Comparison of ENCODE assay signal across 10 cellular contexts in the genomic region with DNA sequence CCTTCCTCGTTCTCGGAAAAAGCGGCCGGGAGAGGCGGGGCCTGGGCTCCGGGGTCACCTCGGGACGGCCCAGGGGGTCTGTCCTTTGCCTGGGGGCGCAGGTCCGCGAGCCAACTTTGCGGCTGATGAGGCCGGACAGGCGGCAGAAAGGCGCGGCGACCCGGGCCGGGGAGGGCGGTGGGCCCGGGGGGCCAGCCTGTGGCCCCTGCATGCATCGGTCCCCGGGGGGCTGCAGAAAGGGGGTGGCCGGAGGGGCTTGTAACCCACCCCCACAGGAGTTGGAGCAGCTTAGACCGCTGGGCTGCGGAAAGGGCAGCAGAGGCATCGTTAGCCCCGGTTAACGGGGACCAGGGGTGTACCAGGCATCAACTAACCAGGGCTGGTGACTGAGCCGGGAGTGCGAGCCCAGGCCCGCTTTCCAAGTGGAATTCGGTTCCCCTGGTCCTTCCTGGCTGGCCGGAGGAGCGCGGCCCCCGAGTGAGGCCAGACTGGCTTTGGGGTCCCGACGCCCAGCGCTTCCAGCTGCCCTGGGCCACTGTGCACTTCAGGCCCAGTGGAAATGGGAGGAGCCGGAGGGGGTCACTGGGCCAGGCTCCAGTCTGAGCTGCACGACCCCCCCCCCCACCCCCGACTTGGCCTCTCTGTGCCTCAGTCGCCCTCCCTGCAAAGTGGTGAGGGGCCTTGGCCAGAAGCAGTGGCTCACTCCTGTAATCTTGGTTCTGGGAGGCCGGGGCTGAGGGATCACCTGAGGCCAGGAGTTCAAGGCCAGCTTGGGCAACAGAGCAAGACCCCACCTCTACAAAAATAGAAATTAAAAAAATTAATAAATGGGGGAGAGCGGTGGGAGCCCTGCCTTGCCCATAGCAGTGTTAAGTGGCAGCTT. TPM values are rescaled to one million over a fixed set of nuclear protein-coding genes. Genes with fewer than 3 reads are reported as not detected.
DNase-seq lines count a peak whose midpoint lies in the region; ATAC-seq, FAIRE-seq and TF ChIP-seq lines count a peak whose summit lies in the region.
"Had no signal": no experiment of that assay in that cellular context is flagged by ENCODE, and none has a peak within 500 bp of the region (broad histone marks: within the 10 kb centered on the region; RNA-seq: fewer than 3 reads in every experiment).

No MANE protein-coding gene starts in this region.

- DNase-seq in NCI-H1417 (lab: John Stamatoyannopoulos, UW) (peak in 2 of 3 experiments; percentile 43 to 46), NCI-H1417 treated with DMSO at 0.1 percent for 48 hours (lab: John Stamatoyannopoulos, UW) (no peak), bronchial epithelial cell (ENCODE audit: low read depth) (no peak), left colon (peak in 1 of 2 donors; percentile 36), tibial nerve (ENCODE audit: low spot score in 2 of 2) (no peak), SK-N-DZ (ENCODE audit: low spot score) (no peak), T-helper 9 cell (no peak), germinal center (ENCODE audit: low spot score) (no peak)
- DNase-seq: activated CD4-positive, alpha-beta T cell treated with anti-CD3 and anti-CD28 coated beads, Interleukin-2, amount 50 U/mL, for 1 hour had no signal

- peaks cover 0 to 22% (median 7%) of the 10 kb centered on the region in 4 donors for H3K4me1 ChIP-seq in tibial nerve

- TF ChIP-seq CTCF in bronchial epithelial cell (IDR thresholded peaks at IDR 0.05; ENCODE audit: insufficient read depth, low read length, severe bottlenecking) (no peak), tibial nerve (IDR thresholded peaks at IDR 0.05) (no peak)

- FAIRE-seq in bronchial epithelial cell (lab: Jason Lieb, UNC): no peak
- FAIRE-seq: endometrium had no signal

- TF ChIP-seq POLR2A in tibial nerve (IDR thresholded peaks at IDR 0.05): no peak

- no peak overlapping the region for H3K27ac ChIP-seq in tibial nerve

- intact Hi-C loops in left colon (cut with DNase I, micrococcal nuclease): no loop called here

- no peaks in the 10 kb centered on the region for H3K36me3 ChIP-seq in bronchial epithelial cell (ENCODE audit: control insufficient read depth, insufficient read depth, low read length)
- no peaks in the 10 kb centered on the region for H3K36me3 ChIP-seq in tibial nerve

- no peak for TF ChIP-seq EP300 in tibial nerve (IDR thresholded peaks at IDR 0.05)

- 19 to 42% methylated on average over 7 to 28 of the region's 46 CpGs for WGBS in tibial nerve, 2 donors

- no peaks in the 10 kb centered on the region for H3K27me3 ChIP-seq in bronchial epithelial cell (ENCODE audit: control insufficient read depth, insufficient read depth, low read length)
- peaks cover 0 to 19% of the 10 kb centered on the region in 2 donors for H3K27me3 ChIP-seq in tibial nerve

- H3K4me3 ChIP-seq in bronchial epithelial cell (ENCODE audit: low read depth, low read length) (peak overlapping the region; percentile 31), tibial nerve (peak overlapping the region; percentile 15 to 54 (median 42))

- ATAC-seq in left colon: peak; percentile 42

- no peaks in the 10 kb centered on the region for H3K9me3 ChIP-seq in tibial nerve

RNA-seq across cellular contexts. Expression of gene SLC29A4, which starts 0.9 kb away (rescaled TPM):
- total RNA-seq in bronchial epithelial cell: 8.3 and 9.5 TPM in 2 replicates
- 10 to 100 TPM in 1 of 2 donors, 1 to 10 TPM in 1; 3.2 to 23.4 TPM for total RNA-seq in left colon
- 1 to 10 TPM; 1.4 to 6.3 (median 2.7) TPM for total RNA-seq in tibial nerve
- 58.0 and 61.8 TPM in 2 replicates for polyA plus RNA-seq in SK-N-DZ (2014; cell fraction: cytosol; rRNA removed)
- polyA plus RNA-seq in SK-N-DZ (2014; cell fraction: nucleus; rRNA removed): 73.5 and 79.6 TPM in 2 replicates

Comparison
In these comparisons a context has a peak if more than half of its experiments do, and no peak if none do; other contexts are left out.
1. DNase-seq: peak in NCI-H1417 (2 of 3); none in NCI-H1417 treated with DMSO at 0.1 percent for 48 hours (single experiment), bronchial epithelial cell (single experiment), tibial nerve (0 of 2), SK-N-DZ (single experiment), T-helper 9 cell (single experiment) and germinal center (single experiment).